Comparison of ENCODE assay signal across 8 cellular contexts in the genomic region with DNA sequence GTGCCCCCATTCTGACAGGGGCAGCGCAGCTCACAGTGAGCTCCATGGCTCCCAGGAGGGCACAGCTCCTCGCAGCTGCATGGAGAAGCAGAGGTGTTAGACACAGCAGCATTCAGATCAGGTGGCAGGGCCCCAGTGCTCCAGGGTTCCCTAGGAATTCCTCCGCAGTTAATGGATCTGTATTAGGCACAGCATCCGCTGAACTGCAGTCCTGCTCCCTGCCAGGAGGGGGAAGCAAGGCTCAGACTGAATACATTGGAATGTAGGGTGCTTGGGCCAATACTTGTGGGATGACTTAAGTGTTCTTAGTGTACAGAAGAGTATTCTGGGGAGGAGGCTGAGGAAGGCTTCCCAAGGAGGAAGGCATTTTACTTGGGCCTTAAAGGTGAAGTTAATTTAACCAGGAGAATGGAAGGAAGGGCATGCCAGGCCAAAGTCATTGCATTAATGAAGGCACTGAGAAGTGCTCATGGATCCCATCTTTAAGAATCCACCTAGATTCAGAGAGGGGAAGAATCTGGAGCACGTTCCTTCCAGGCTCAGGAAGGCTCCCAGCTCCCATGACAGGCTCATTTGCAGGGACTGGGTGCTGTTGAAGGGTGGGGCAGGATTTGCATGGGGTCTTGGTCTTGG.
DNase-seq lines count a peak whose midpoint lies in the region; ATAC-seq and TF ChIP-seq lines count a peak whose summit lies in the region.

No MANE protein-coding gene starts in this region.

- H3K4me3 ChIP-seq in body of pancreas (no peak overlapping the region), stomach (no peak overlapping the region)

- intact Hi-C loops in body of pancreas (cut with DNase I) (no loop called here), stomach (cut with DNase I; ENCODE audit: low total_unique reads) (no loop called here)

- TF ChIP-seq EP300 in stomach (IDR thresholded peaks at IDR 0.05), result no peak

- 60 to 86% methylated on average over 1 to 5 of the region's 5 CpGs for WGBS in body of pancreas, 2 donors
- WGBS in stomach, 5 donors, result 44 to 57% (median 48%) methylated on average over 4 to 5 of the region's 5 CpGs

- H3K27ac ChIP-seq in body of pancreas, result no peak overlapping the region
- H3K27ac ChIP-seq in stomach, result no peak overlapping the region

- H3K9me3 ChIP-seq in body of pancreas (no peaks in the 10 kb centered on the region), stomach (no peaks in the 10 kb centered on the region)

- H3K36me3 ChIP-seq in body of pancreas (replicated peaks in 1 of 2; ENCODE audit: insufficient read depth in 1 of 2, low read depth in 2 of 2), result no peaks in the 10 kb centered on the region
- no peaks in the 10 kb centered on the region for H3K36me3 ChIP-seq in stomach

- peak; percentile 68 for TF ChIP-seq CTCF in GM12874 (IDR thresholded peaks at IDR 0.05; ENCODE audit: insufficient read depth, low read depth, low read length)
- TF ChIP-seq CTCF in body of pancreas (IDR thresholded peaks at IDR 0.05), result peak; percentile 56 to 90 (median 82)
- peak in 5 of 7 experiments; percentile 59 to 77 (median 73) for TF ChIP-seq CTCF in stomach (IDR thresholded peaks at IDR 0.05)

- no peaks in the 10 kb centered on the region for H3K27me3 ChIP-seq in body of pancreas
- peaks cover 7 to 62% (median 14%) of the 10 kb centered on the region in 3 donors for H3K27me3 ChIP-seq in stomach

- ATAC-seq in body of pancreas, result peak; percentile 85

- H3K4me1 ChIP-seq in body of pancreas (peaks cover 9% of the 10 kb centered on the region), stomach (peaks cover 17 to 36% (median 26%) of the 10 kb centered on the region in 4 donors)

- TF ChIP-seq POLR2A in body of pancreas (IDR thresholded peaks at IDR 0.05) (no peak), stomach (IDR thresholded peaks at IDR 0.05) (no peak)

- peak; percentile 89 for DNase-seq in AG20443 (ENCODE audit: low spot score)
- peak; percentile 78 for DNase-seq in NCI-H82 (lab: John Stamatoyannopoulos, UW)
- peak; percentile 75 to 86 (median 78) for DNase-seq in body of pancreas
- peak; percentile 55 for DNase-seq in inferior parietal cortex (ENCODE audit: extremely low spot score)
- DNase-seq in stomach, result peak; percentile 81
- DNase-seq in DMS79 (lab: John Stamatoyannopoulos, UW), result no peak
- DNase-seq in cerebellar nuclear complex (lab: John Stamatoyannopoulos, UW), result no peak

Comparison
In these comparisons a context has a peak if more than half of its experiments do, and no peak if none do; other contexts are left out.
1. DNase-seq: peak in AG20443 (single experiment), NCI-H82 (single experiment), body of pancreas (4 of 4), inferior parietal cortex (single experiment) and stomach (single experiment); none in DMS79 (single experiment) and cerebellar nuclear complex (0 of 2).
2. Peak in every context shown above with its lines, with median percentiles within 50 percentile points of each other: CTCF ChIP-seq.